ENCODE assay signal across 27 cellular contexts in genomic region chr4:142110136-142110535, GRCh38.
"Had no signal": no experiment of that assay in that cellular context is flagged by ENCODE, and none has a peak within 500 bp of the region (broad histone marks: within the 10 kb centered on the region; RNA-seq: fewer than 3 reads in every experiment).

No MANE protein-coding gene starts in this region.

- H3K27me3 ChIP-seq: esophagus muscularis mucosa, neural progenitor cell, spleen, testis, tibial artery had no signal

- H3K4me3 Mint-ChIP-seq: endodermal cell; immature natural killer cell; naive thymus-derived CD4-positive, alpha-beta T cell; nephron; neural progenitor cell; stimulated activated memory B cell treated with anti-CD40 and anti-IgM and Interleukin-4, amounts not matched to agents 10 μg/mL and 1 μg/mL and 100 μg/mL, for 72 hours; type B pancreatic cell had no signal

- H3K4me1 Mint-ChIP-seq: endodermal cell; immature natural killer cell; nephron; neural progenitor cell; stimulated activated memory B cell treated with anti-CD40 and anti-IgM and Interleukin-4, amounts not matched to agents 10 μg/mL and 1 μg/mL and 100 μg/mL, for 72 hours had no signal

- H3K27ac ChIP-seq: esophagus muscularis mucosa, neural progenitor cell, parathyroid adenoma, skin epidermis, testis, tibial artery had no signal

- H3K4me2 ChIP-seq: neural progenitor cell had no signal

- H3K36me3 Mint-ChIP-seq: immature natural killer cell; neural progenitor cell; stimulated activated memory B cell treated with anti-CD40 and anti-IgM and Interleukin-4, amounts not matched to agents 10 μg/mL and 1 μg/mL and 100 μg/mL, for 72 hours; type B pancreatic cell had no signal

- H3K9ac ChIP-seq: neural progenitor cell, parathyroid adenoma had no signal

- DNase-seq: effector CD8-positive, alpha-beta T cell; endodermal cell; hypothalamus; immature natural killer cell; left ventricle myocardium superior; mesendoderm; midbrain; naive thymus-derived CD4-positive, alpha-beta T cell; spleen; stimulated activated CD4-positive, alpha-beta T cell treated with anti-CD3 and anti-CD28 coated beads, Interleukin-4, amount 100 ng/mL, for 4 hours; stimulated activated naive CD8-positive, alpha-beta T cell treated with anti-CD3 and anti-CD28 coated beads, Interleukin-15, Interleukin-2, amounts not matched to agents 100 U/mL and 50 U/mL, for 24 hours; substantia nigra; testis; tibial artery had no signal

- H3K9me3 ChIP-seq: esophagus muscularis mucosa, spleen, testis, tibial artery had no signal

- H3K4me3 ChIP-seq: esophagus muscularis mucosa, lung, neural progenitor cell, skin epidermis, spleen, testis, tibial artery had no signal

- FAIRE-seq: colon, frontal cortex, keratinocyte had no signal

- ATAC-seq: left ventricle myocardium superior; naive thymus-derived CD4-positive, alpha-beta T cell; sciatic nerve; stimulated activated memory B cell treated with anti-CD40 and anti-IgM and Interleukin-4, amounts not matched to agents 10 μg/mL and 1 μg/mL and 100 μg/mL, for 72 hours; stimulated activated naive CD8-positive, alpha-beta T cell treated with anti-CD3 and anti-CD28 coated beads, Interleukin-15, Interleukin-2, amounts not matched to agents 100 U/mL and 50 U/mL, for 24 hours had no signal

- H3K36me3 ChIP-seq: esophagus muscularis mucosa, neural progenitor cell, tibial artery had no signal

- H3K4me1 ChIP-seq: esophagus muscularis mucosa, neural progenitor cell, parathyroid adenoma, spleen, testis, tibial artery had no signal

- H3K27me3 Mint-ChIP-seq: naive thymus-derived CD4-positive, alpha-beta T cell; progenitor cell of endocrine pancreas; stimulated activated memory B cell treated with anti-CD40 and anti-IgM and Interleukin-4, amounts not matched to agents 10 μg/mL and 1 μg/mL and 100 μg/mL, for 72 hours; type B pancreatic cell had no signal

- H2AFZ ChIP-seq: neural progenitor cell, parathyroid adenoma had no signal

- H3K79me2 ChIP-seq: parathyroid adenoma had no signal

- H3K27ac Mint-ChIP-seq: endodermal cell; immature natural killer cell; nephron; neural progenitor cell; progenitor cell of endocrine pancreas; stimulated activated memory B cell treated with anti-CD40 and anti-IgM and Interleukin-4, amounts not matched to agents 10 μg/mL and 1 μg/mL and 100 μg/mL, for 72 hours; type B pancreatic cell had no signal
